1 cellular context compared by ENCODE assay signal in the genomic region with DNA sequence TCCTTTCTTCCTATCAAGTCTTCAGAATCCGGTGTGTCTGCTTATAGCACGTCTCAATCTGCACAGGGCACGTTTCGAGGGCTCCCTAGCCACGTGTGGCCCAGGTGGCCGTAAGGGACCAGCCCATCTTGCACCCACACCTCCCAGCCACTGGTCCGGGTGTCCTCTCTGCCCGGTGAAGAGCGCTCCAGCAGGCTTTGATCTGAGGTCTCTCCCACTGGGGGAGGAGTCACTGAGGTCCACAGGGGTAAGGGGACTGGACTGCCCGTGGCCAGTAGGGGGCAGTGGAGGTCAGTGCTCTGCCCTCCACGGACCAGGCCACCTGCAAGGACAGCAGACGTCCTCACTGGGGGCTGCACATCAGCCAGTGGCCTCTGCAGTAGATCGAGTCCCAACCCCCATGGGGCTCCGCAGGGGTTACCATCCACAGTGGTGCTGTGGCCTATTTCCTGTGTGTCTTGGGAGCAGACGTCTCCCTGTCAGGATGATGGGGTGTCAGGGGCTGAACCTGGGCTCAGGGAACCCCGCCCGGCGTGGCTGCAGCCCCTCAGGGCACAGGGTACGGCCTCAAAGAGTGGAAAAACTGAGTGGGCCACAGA.
TF ChIP-seq lines count a peak whose summit lies in the region.

No MANE protein-coding gene starts in this region.

TF ChIP-seq in HepG2, 621 proteins besides CTCF, POLR2A, EP300 and RAD21 (continued from another document):
- TF ChIP-seq, protein P1, sequence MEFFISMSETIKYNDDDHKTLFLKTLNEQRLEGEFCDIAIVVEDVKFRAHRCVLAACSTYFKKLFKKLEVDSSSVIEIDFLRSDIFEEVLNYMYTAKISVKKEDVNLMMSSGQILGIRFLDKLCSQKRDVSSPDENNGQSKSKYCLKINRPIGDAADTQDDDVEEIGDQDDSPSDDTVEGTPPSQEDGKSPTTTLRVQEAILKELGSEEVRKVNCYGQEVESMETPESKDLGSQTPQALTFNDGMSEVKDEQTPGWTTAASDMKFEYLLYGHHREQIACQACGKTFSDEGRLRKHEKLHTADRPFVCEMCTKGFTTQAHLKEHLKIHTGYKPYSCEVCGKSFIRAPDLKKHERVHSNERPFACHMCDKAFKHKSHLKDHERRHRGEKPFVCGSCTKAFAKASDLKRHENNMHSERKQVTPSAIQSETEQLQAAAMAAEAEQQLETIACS (CRISPR knock-in tag; IDR thresholded peaks at IDR 0.05) = no peak
- TF ChIP-seq CENPX (CRISPR knock-in tag; IDR thresholded peaks at IDR 0.05) (no peak), HMG20B (CRISPR knock-in tag; conservative IDR thresholded peaks at IDR 0.05) (no peak), ZNF343 (CRISPR knock-in tag; IDR thresholded peaks at IDR 0.05) (peak; percentile 61; the same call in 1 of the 2 replicates), SMC3 (IDR thresholded peaks at IDR 0.05; ENCODE audit: low read length) (no peak; the same call in 1 of the 2 replicates), IRF9 (CRISPR knock-in tag; IDR thresholded peaks at IDR 0.05; ENCODE audit: borderline replicate concordance) (no peak), MLLT10 (CRISPR knock-in tag; IDR thresholded peaks at IDR 0.05) (no peak), RNF2 (conservative IDR thresholded peaks at IDR 0.05; ENCODE audit: low read depth) (peak; percentile 58; the same call in 1 of the 2 replicates), TEAD2 (CRISPR knock-in tag; IDR thresholded peaks at IDR 0.05) (no peak), TFAP4 (IDR thresholded peaks at IDR 0.05; ENCODE audit: borderline replicate concordance, low read depth) (no peak), ZFP90 (CRISPR knock-in tag; IDR thresholded peaks at IDR 0.05; ENCODE audit: borderline replicate concordance) (no peak), RFX5 (IDR thresholded peaks at IDR 0.05; ENCODE audit: low read depth, low read length) (no peak), ZNF468 (CRISPR knock-in tag; IDR thresholded peaks at IDR 0.05) (no peak), ZNF337 (CRISPR knock-in tag; IDR thresholded peaks at IDR 0.05; ENCODE audit: borderline replicate concordance, low read depth) (no peak), DMAP1 (CRISPR knock-in tag; IDR thresholded peaks at IDR 0.05) (no peak)
- TF ChIP-seq, protein P2, sequence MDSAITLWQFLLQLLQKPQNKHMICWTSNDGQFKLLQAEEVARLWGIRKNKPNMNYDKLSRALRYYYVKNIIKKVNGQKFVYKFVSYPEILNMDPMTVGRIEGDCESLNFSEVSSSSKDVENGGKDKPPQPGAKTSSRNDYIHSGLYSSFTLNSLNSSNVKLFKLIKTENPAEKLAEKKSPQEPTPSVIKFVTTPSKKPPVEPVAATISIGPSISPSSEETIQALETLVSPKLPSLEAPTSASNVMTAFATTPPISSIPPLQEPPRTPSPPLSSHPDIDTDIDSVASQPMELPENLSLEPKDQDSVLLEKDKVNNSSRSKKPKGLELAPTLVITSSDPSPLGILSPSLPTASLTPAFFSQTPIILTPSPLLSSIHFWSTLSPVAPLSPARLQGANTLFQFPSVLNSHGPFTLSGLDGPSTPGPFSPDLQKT (CRISPR knock-in tag; IDR thresholded peaks at IDR 0.05; ENCODE audit: borderline replicate concordance) = no peak
